8 cellular contexts compared by ENCODE assay signal in genomic region chr3:67790043-67790442, GRCh38.
A peak's percentile ranks its signal among the peaks of the same experiment; 100 is the strongest.
DNase-seq lines count a peak whose midpoint lies in the region; ATAC-seq lines count a peak whose summit lies in the region.

No MANE protein-coding gene starts in this region.

- ATAC-seq in GM19463 (IDR thresholded peaks at IDR 0.05; ENCODE audit: unreplicated experiment), result peak; percentile 87

- in situ Hi-C loops in Caki2 (cut with HindIII; ENCODE audit: low pct_unique_long_range_greater_than_20kb, low sequenced_read_pairs), result no loop called here

- DNase-seq in Caki2 (ENCODE audit: low read depth) (peak; percentile 11), HK-2 (ENCODE audit: unreplicated experiment) (peak; percentile 42), T-helper 2 cell (peak in 4 of 5 experiments; percentile 27 to 57 (median 34)), astrocyte of the hippocampus (ENCODE audit: low read depth, low spot score) (peak; percentile 38), left kidney (ENCODE audit: low read depth, low spot score) (peak; percentile 61), NCI-H1930 (lab: John Stamatoyannopoulos, UW) (no peak)
- peak; percentile 13 to 25 for DNase-seq in stimulated activated CD8-positive, alpha-beta memory T cell treated with anti-CD3 and anti-CD28 coated beads, Interleukin-15, amount 100 ng/mL, for 4 hours (ENCODE audit: low read depth in 2 of 2)

Comparison
In these comparisons a context has a peak if more than half of its experiments do, and no peak if none do; other contexts are left out.
1. DNase-seq: peak in Caki2 (single experiment), HK-2 (single experiment), T-helper 2 cell (4 of 5), astrocyte of the hippocampus (single experiment), left kidney (single experiment) and stimulated activated CD8-positive, alpha-beta memory T cell treated with anti-CD3 and anti-CD28 coated beads, Interleukin-15, amount 100 ng/mL, for 4 hours (2 of 2); none in NCI-H1930 (0 of 2).